ENCODE assay signal across 16 cellular contexts in genomic region chr16:60645541-60645940, GRCh38.
DNase-seq lines count a peak whose midpoint lies in the region; ATAC-seq and TF ChIP-seq lines count a peak whose summit lies in the region.
"Had no signal": no experiment of that assay in that cellular context is flagged by ENCODE, and none has a peak within 500 bp of the region (broad histone marks: within the 10 kb centered on the region; RNA-seq: fewer than 3 reads in every experiment).

No MANE protein-coding gene starts in this region.

- peak overlapping the region in 2 of 3 experiments; percentile 29 to 44; a peak in 2 of 7 replicates for H3K27ac Mint-ChIP-seq in H9
- H3K27ac Mint-ChIP-seq: CD4-positive, alpha-beta memory T cell had no signal

- no peaks in the 10 kb centered on the region for H3K23me2 ChIP-seq in H9 (ENCODE audit: insufficient read length, low read depth, low read length, poor library complexity, severe bottlenecking)

- H3K4me2 ChIP-seq in H9 (ENCODE audit: insufficient read depth, insufficient read length, low read length): no peak overlapping the region
- H3K4me2 ChIP-seq: BLaER1 had no signal

- H3K36me3 Mint-ChIP-seq in H9 (ENCODE audit: insufficient read depth in 1 of 3, low read depth in 3 of 3): no peaks in the 10 kb centered on the region; a peak in 1 of 7 replicates
- H3K36me3 Mint-ChIP-seq: CD14-positive monocyte; CD4-positive, alpha-beta memory T cell had no signal

- no peak overlapping the region for H3K9ac ChIP-seq in H9 (ENCODE audit: extremely low read depth, insufficient read length, low read length)
- H3K9ac ChIP-seq: BLaER1 had no signal

- H3K4me3 Mint-ChIP-seq in H9: no peak overlapping the region
- H3K4me3 Mint-ChIP-seq: CD14-positive monocyte; CD4-positive, alpha-beta memory T cell had no signal

- H3K9me3 Mint-ChIP-seq in H9: no peaks in the 10 kb centered on the region

- peaks cover 12 to 17% of the 10 kb centered on the region in 2 experiments for H3K4me1 Mint-ChIP-seq in H9
- H3K4me1 Mint-ChIP-seq: CD14-positive monocyte; CD4-positive, alpha-beta memory T cell had no signal

- H2BK20ac ChIP-seq in H9 (ENCODE audit: low read depth, low read length, poor library complexity, severe bottlenecking): no peak overlapping the region

- no peak overlapping the region for H3K23ac ChIP-seq in H9 (ENCODE audit: insufficient read length, low read depth, low read length)

- ATAC-seq in SK-N-SH treated with all-trans-retinoic acid at 6 μM for 48 hours: no peak

- DNase-seq in H9: no peak
- peak; percentile 51 for DNase-seq in NCI-H82 treated with DMSO at 0.1 percent for 48 hours (lab: John Stamatoyannopoulos, UW; ENCODE audit: unreplicated experiment)
- no peak for DNase-seq in cerebellum (ENCODE audit: low spot score)
- no peak for DNase-seq in NCI-H187 treated with DMSO at 0.1 percent for 48 hours (lab: John Stamatoyannopoulos, UW)
- no peak for DNase-seq in activated CD4-positive, alpha-beta T cell treated with anti-CD3 and anti-CD28 coated beads, Interleukin-2, amount 50 U/mL, for 4 hours
- DNase-seq in stimulated activated CD8-positive, alpha-beta memory T cell treated with anti-CD3 and anti-CD28 coated beads, Interleukin-4, amount 100 ng/mL, for 48 hours: no peak
- DNase-seq: 8988T; CD4-positive, alpha-beta memory T cell; DMS153; DMS79; GDM1; HCEC 1CT; IMR-90 had no signal

- no peak overlapping the region for H2AK5ac ChIP-seq in H9 (ENCODE audit: insufficient read length, low read length)

- no peak overlapping the region for H3K18ac ChIP-seq in H9 (ENCODE audit: insufficient read length, low read depth, low read length)

- no peak overlapping the region for H2AFZ ChIP-seq in H9 (ENCODE audit: low read length)

- no CpG with 5 or more reads among the region's 3 CpGs for WGBS in H9 (ENCODE audit: extremely low coverage, insufficient read length, low lambda C conversion rate)

- H2BK5ac ChIP-seq in H9 (ENCODE audit: insufficient read length, low read length): no peak overlapping the region

- H3K79me1 ChIP-seq in H9 (ENCODE audit: insufficient read depth, low read depth, low read length, poor library complexity, severe bottlenecking): no peaks in the 10 kb centered on the region

- H3K79me2 ChIP-seq in H9 (ENCODE audit: insufficient read depth, low read length): no peaks in the 10 kb centered on the region

- no peak overlapping the region for H3K14ac ChIP-seq in H9 (ENCODE audit: insufficient read depth, low read length)

- H3K27me3 Mint-ChIP-seq in H9 (ENCODE audit: low read depth): no peaks in the 10 kb centered on the region
- H3K27me3 Mint-ChIP-seq: CD4-positive, alpha-beta memory T cell had no signal

- H2BK120ac ChIP-seq in H9 (ENCODE audit: low read depth, low read length, poor library complexity, severe bottlenecking): no peak overlapping the region

- no peak overlapping the region for H4K5ac ChIP-seq in H9 (ENCODE audit: insufficient read length, low read depth, low read length)

- no peak overlapping the region for H2BK12ac ChIP-seq in H9 (ENCODE audit: insufficient read length, low read depth, low read length)

- H2BK15ac ChIP-seq in H9 (ENCODE audit: low read depth, low read length): no peak overlapping the region

- no peak for TF ChIP-seq CTCF in H9 (conservative IDR thresholded peaks at IDR 0.05)

- H3K27ac ChIP-seq in H9 (ENCODE audit: insufficient read length, low read depth, low read length): no peak overlapping the region
- H3K27ac ChIP-seq: BLaER1 had no signal

- H3K4me1 ChIP-seq in H9 (ENCODE audit: insufficient read depth, low read length): no peaks in the 10 kb centered on the region
- H3K4me1 ChIP-seq: BLaER1 had no signal

- no peak overlapping the region for H4K91ac ChIP-seq in H9 (ENCODE audit: insufficient read length, low read depth, low read length)

- H4K20me1 ChIP-seq in H9 (ENCODE audit: control insufficient read depth, insufficient read depth, insufficient read length): no peaks in the 10 kb centered on the region
- H4K20me1 ChIP-seq: BLaER1 had no signal

- H4K8ac ChIP-seq in H9 (replicated peaks; ENCODE audit: insufficient read length, low read depth, low read length): no peak overlapping the region

- H3K27me3 ChIP-seq in H9 (ENCODE audit: insufficient read depth, low read length): no peaks in the 10 kb centered on the region
- H3K27me3 ChIP-seq: BLaER1 had no signal

- no peak overlapping the region for H3K4ac ChIP-seq in H9 (ENCODE audit: low read depth, low read length)

- no peak overlapping the region for H3K56ac ChIP-seq in H9 (ENCODE audit: insufficient read length, low read depth, low read length)

- no peak overlapping the region for H3T11ph ChIP-seq in H9 (ENCODE audit: low read length)

- no peaks in the 10 kb centered on the region for H3K9me3 ChIP-seq in H9 (ENCODE audit: control insufficient read depth, low read depth, low read length)
- H3K9me3 ChIP-seq: BLaER1 had no signal

TF ChIP-seq in SK-N-SH treated with all-trans-retinoic acid at 6 μM for 48 hours, 23 proteins besides CTCF, POLR2A, EP300 and RAD21:
- TF ChIP-seq PPARA (CRISPR knock-in tag; IDR thresholded peaks at IDR 0.05; ENCODE audit: borderline replicate concordance) (no peak), POU6F1 (CRISPR knock-in tag; IDR thresholded peaks at IDR 0.05; ENCODE audit: borderline replicate concordance, low read depth) (no peak), ZNF565 (CRISPR knock-in tag; conservative IDR thresholded peaks at IDR 0.05; ENCODE audit: low read depth) (no peak), BACH2 (CRISPR knock-in tag; IDR thresholded peaks at IDR 0.05; ENCODE audit: borderline replicate concordance) (no peak), TCF4 (CRISPR knock-in tag; IDR thresholded peaks at IDR 0.05; ENCODE audit: borderline replicate concordance) (0 out of 2 replicates have a peak, but pooled peaks have one; percentile 37)
- TF ChIP-seq, protein P1, sequence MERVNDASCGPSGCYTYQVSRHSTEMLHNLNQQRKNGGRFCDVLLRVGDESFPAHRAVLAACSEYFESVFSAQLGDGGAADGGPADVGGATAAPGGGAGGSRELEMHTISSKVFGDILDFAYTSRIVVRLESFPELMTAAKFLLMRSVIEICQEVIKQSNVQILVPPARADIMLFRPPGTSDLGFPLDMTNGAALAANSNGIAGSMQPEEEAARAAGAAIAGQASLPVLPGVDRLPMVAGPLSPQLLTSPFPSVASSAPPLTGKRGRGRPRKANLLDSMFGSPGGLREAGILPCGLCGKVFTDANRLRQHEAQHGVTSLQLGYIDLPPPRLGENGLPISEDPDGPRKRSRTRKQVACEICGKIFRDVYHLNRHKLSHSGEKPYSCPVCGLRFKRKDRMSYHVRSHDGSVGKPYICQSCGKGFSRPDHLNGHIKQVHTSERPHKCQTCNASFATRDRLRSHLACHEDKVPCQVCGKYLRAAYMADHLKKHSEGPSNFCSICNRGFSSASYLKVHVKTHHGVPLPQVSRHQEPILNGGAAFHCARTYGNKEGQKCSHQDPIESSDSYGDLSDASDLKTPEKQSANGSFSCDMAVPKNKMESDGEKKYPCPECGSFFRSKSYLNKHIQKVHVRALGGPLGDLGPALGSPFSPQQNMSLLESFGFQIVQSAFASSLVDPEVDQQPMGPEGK (CRISPR knock-in tag; IDR thresholded peaks at IDR 0.05; ENCODE audit: borderline replicate concordance): no peak
TF ChIP-seq in SK-N-SH treated with all-trans-retinoic acid at 6 μM for 48 hours: peak in this region for 1.
